Comparison of ENCODE assay signal across 1 cellular context in the genomic region with DNA sequence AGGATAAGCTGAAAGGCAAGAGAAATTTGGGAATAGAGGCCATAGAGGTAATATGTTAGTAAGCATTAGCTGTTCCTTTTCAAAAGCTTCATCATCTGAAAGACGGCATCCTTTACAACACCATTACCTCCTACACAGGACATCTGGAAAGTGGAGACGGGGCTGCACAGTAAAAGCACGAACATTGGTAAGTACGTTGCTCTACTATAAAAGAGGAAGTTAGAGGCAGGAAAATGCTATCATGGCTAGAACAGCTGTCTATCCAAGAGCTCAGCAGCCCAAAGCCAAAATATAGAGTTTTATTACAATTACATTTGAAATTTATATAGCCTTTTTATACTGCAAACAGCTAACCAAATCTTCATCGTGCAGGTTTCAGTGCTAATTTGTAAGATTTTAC.
TF ChIP-seq lines count a peak whose summit lies in the region.

No MANE protein-coding gene starts in this region.

TF ChIP-seq in GM12878, 131 proteins besides CTCF, POLR2A, EP300 and RAD21 (continued from another document):
- TF ChIP-seq, protein P1, sequence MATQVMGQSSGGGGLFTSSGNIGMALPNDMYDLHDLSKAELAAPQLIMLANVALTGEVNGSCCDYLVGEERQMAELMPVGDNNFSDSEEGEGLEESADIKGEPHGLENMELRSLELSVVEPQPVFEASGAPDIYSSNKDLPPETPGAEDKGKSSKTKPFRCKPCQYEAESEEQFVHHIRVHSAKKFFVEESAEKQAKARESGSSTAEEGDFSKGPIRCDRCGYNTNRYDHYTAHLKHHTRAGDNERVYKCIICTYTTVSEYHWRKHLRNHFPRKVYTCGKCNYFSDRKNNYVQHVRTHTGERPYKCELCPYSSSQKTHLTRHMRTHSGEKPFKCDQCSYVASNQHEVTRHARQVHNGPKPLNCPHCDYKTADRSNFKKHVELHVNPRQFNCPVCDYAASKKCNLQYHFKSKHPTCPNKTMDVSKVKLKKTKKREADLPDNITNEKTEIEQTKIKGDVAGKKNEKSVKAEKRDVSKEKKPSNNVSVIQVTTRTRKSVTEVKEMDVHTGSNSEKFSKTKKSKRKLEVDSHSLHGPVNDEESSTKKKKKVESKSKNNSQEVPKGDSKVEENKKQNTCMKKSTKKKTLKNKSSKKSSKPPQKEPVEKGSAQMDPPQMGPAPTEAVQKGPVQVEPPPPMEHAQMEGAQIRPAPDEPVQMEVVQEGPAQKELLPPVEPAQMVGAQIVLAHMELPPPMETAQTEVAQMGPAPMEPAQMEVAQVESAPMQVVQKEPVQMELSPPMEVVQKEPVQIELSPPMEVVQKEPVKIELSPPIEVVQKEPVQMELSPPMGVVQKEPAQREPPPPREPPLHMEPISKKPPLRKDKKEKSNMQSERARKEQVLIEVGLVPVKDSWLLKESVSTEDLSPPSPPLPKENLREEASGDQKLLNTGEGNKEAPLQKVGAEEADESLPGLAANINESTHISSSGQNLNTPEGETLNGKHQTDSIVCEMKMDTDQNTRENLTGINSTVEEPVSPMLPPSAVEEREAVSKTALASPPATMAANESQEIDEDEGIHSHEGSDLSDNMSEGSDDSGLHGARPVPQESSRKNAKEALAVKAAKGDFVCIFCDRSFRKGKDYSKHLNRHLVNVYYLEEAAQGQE (IDR thresholded peaks at IDR 0.05; ENCODE audit: low read depth, low read length): no peak
- TF ChIP-seq, protein P2, sequence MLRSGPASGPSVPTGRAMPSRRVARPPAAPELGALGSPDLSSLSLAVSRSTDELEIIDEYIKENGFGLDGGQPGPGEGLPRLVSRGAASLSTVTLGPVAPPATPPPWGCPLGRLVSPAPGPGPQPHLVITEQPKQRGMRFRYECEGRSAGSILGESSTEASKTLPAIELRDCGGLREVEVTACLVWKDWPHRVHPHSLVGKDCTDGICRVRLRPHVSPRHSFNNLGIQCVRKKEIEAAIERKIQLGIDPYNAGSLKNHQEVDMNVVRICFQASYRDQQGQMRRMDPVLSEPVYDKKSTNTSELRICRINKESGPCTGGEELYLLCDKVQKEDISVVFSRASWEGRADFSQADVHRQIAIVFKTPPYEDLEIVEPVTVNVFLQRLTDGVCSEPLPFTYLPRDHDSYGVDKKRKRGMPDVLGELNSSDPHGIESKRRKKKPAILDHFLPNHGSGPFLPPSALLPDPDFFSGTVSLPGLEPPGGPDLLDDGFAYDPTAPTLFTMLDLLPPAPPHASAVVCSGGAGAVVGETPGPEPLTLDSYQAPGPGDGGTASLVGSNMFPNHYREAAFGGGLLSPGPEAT (IDR thresholded peaks at IDR 0.05; ENCODE audit: low read depth): no peak
- TF ChIP-seq MTA2 (IDR thresholded peaks at IDR 0.05; ENCODE audit: low read depth): no peak
- no peak for TF ChIP-seq STAT3 (IDR thresholded peaks at IDR 0.05; ENCODE audit: low read depth, low read length)
- TF ChIP-seq NR2C2 (IDR thresholded peaks at IDR 0.05; ENCODE audit: borderline replicate concordance, control insufficient read depth, insufficient read length, low read depth): no peak
- TF ChIP-seq, protein P3, sequence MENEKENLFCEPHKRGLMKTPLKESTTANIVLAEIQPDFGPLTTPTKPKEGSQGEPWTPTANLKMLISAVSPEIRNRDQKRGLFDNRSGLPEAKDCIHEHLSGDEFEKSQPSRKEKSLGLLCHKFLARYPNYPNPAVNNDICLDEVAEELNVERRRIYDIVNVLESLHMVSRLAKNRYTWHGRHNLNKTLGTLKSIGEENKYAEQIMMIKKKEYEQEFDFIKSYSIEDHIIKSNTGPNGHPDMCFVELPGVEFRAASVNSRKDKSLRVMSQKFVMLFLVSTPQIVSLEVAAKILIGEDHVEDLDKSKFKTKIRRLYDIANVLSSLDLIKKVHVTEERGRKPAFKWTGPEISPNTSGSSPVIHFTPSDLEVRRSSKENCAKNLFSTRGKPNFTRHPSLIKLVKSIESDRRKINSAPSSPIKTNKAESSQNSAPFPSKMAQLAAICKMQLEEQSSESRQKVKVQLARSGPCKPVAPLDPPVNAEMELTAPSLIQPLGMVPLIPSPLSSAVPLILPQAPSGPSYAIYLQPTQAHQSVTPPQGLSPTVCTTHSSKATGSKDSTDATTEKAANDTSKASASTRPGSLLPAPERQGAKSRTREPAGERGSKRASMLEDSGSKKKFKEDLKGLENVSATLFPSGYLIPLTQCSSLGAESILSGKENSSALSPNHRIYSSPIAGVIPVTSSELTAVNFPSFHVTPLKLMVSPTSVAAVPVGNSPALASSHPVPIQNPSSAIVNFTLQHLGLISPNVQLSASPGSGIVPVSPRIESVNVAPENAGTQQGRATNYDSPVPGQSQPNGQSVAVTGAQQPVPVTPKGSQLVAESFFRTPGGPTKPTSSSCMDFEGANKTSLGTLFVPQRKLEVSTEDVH (IDR thresholded peaks at IDR 0.05; ENCODE audit: low read depth, partially characterized antibody): no peak
- TF ChIP-seq ESRRA (IDR thresholded peaks at IDR 0.05; ENCODE audit: low read length): no peak
- no peak for TF ChIP-seq SMC3 (IDR thresholded peaks at IDR 0.05; ENCODE audit: borderline replicate concordance, low read length)
- TF ChIP-seq, protein P4, sequence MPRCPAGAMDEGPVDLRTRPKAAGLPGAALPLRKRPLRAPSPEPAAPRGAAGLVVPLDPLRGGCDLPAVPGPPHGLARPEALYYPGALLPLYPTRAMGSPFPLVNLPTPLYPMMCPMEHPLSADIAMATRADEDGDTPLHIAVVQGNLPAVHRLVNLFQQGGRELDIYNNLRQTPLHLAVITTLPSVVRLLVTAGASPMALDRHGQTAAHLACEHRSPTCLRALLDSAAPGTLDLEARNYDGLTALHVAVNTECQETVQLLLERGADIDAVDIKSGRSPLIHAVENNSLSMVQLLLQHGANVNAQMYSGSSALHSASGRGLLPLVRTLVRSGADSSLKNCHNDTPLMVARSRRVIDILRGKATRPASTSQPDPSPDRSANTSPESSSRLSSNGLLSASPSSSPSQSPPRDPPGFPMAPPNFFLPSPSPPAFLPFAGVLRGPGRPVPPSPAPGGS (IDR thresholded peaks at IDR 0.05; ENCODE audit: borderline replicate concordance, insufficient read depth, low read depth, low read length, poor library complexity, severe bottlenecking): no peak
- TF ChIP-seq ZZZ3 (IDR thresholded peaks at IDR 0.05; ENCODE audit: control insufficient read depth, insufficient read length, low read depth): no peak
- TF ChIP-seq, protein P5, sequence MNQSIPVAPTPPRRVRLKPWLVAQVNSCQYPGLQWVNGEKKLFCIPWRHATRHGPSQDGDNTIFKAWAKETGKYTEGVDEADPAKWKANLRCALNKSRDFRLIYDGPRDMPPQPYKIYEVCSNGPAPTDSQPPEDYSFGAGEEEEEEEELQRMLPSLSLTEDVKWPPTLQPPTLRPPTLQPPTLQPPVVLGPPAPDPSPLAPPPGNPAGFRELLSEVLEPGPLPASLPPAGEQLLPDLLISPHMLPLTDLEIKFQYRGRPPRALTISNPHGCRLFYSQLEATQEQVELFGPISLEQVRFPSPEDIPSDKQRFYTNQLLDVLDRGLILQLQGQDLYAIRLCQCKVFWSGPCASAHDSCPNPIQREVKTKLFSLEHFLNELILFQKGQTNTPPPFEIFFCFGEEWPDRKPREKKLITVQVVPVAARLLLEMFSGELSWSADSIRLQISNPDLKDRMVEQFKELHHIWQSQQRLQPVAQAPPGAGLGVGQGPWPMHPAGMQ (IDR thresholded peaks at IDR 0.05; ENCODE audit: borderline replicate concordance): no peak
- no peak for TF ChIP-seq NFXL1 (IDR thresholded peaks at IDR 0.05; ENCODE audit: borderline replicate concordance)
- TF ChIP-seq PAX8 (IDR thresholded peaks at IDR 0.05): no peak
- no peak for TF ChIP-seq SRF (IDR thresholded peaks at IDR 0.05; ENCODE audit: low read depth in 2 of 2, low read length in 2 of 2)
- no peak for TF ChIP-seq NFIC (IDR thresholded peaks at IDR 0.05; ENCODE audit: low read depth, low read length)
- TF ChIP-seq TBL1XR1 (IDR thresholded peaks at IDR 0.05; ENCODE audit: low read depth, low read length): no peak
